Comparison of ENCODE assay signal across 8 cellular contexts in genomic region chrX:45849261-45849660, GRCh38.
DNase-seq lines count a peak whose midpoint lies in the region; ATAC-seq and TF ChIP-seq lines count a peak whose summit lies in the region.

No MANE protein-coding gene starts in this region.

- POLR2A ChIA-PET in CD8-positive, alpha-beta T cell (lab: Charles Lee) = interaction anchor here (0.7 kb wide), 1 partner anchor 42 kb away, joined by 3 read pairs; no protein-coding TSS in a partner anchor
- POLR2A ChIA-PET in RWPE1 (lab: Yijun Ruan, JAX; ENCODE audit: low non-redundant PET) = interaction anchor here (0.5 kb wide), 1 partner anchor 48 kb away, joined by 4 read pairs; no protein-coding TSS in a partner anchor

- no peaks in the 10 kb centered on the region for H3K9me3 ChIP-seq in CD8-positive, alpha-beta T cell (ENCODE audit: low read length)
- H3K9me3 ChIP-seq in mesodermal cell (ENCODE audit: control insufficient read depth, low read length) = no peaks in the 10 kb centered on the region

- no peaks in the 10 kb centered on the region for H3K27me3 ChIP-seq in CD8-positive, alpha-beta T cell (ENCODE audit: insufficient read depth, low read length)

- H3K4me3 Mint-ChIP-seq in CD8-positive, alpha-beta T cell = peak overlapping the region; percentile 93
- peak overlapping the region; percentile 92 for H3K4me3 Mint-ChIP-seq in chondrocyte (ENCODE audit: unreplicated experiment)

- no peaks in the 10 kb centered on the region for H3K4me1 ChIP-seq in CD8-positive, alpha-beta T cell (ENCODE audit: insufficient read depth, low read length)
- peaks cover 4% of the 10 kb centered on the region for H3K4me1 ChIP-seq in mesodermal cell (ENCODE audit: control insufficient read depth, insufficient read depth, low read length, poor library complexity, severe bottlenecking)

- H3K4me3 ChIP-seq in CD8-positive, alpha-beta T cell (ENCODE audit: low read depth, low read length) = no peak overlapping the region
- H3K4me3 ChIP-seq in mesodermal cell (ENCODE audit: extremely low read depth, insufficient read depth, low read length, poor library complexity, severe bottlenecking) = peak overlapping the region; percentile 58

- DNase-seq in CD8-positive, alpha-beta T cell = peak in 1 of 7 experiments; percentile 9
- DNase-seq in HCEC 1CT = peak; percentile 87
- peak; percentile 51 for DNase-seq in RWPE1 (ENCODE audit: low spot score)
- no peak for DNase-seq in chondrocyte (ENCODE audit: low spot score)
- no peak for DNase-seq in NK-92 treated with Interleukin-12 subunit alpha and Interleukin-12 subunit beta, amount 100 ng/mL, for 24 hours (lab: John Stamatoyannopoulos, UW)

- no peaks in the 10 kb centered on the region for H3K36me3 ChIP-seq in CD8-positive, alpha-beta T cell (ENCODE audit: insufficient read depth, low read length)
- peaks cover 25% of the 10 kb centered on the region for H3K36me3 ChIP-seq in mesodermal cell (ENCODE audit: control insufficient read depth, insufficient read depth, low read length)

- no peaks in the 10 kb centered on the region for H3K27me3 Mint-ChIP-seq in CD8-positive, alpha-beta T cell (ENCODE audit: low read depth)
- no peaks in the 10 kb centered on the region for H3K27me3 Mint-ChIP-seq in chondrocyte (ENCODE audit: low read depth)

- 0% methylated on average over 1 of the region's 4 CpGs; no CpG with 5 or more reads in 1 of the 2 experiments for WGBS in mesodermal cell (ENCODE audit: insufficient coverage in 2 of 2), 2 experiments

- CTCF ChIA-PET in CD8-positive, alpha-beta T cell (lab: Charles Lee) = interaction anchor here (0.9 to 1.9 kb wide), 4 partner anchors 11 to 559 kb away, joined by 3 to 9 read pairs (median 4); no protein-coding TSS in a partner anchor
- CTCF ChIA-PET in RWPE1 (lab: Yijun Ruan, JAX) = interaction anchor here (0.7 to 1.0 kb wide), 3 partner anchors 37 to 313 kb away, joined by 3 to 6 read pairs (median 3); no protein-coding TSS in a partner anchor

- peaks cover 14% of the 10 kb centered on the region for H3K4me1 Mint-ChIP-seq in CD8-positive, alpha-beta T cell (ENCODE audit: low read depth)
- peaks cover 21% of the 10 kb centered on the region for H3K4me1 Mint-ChIP-seq in chondrocyte (ENCODE audit: low read depth)

- H3K9me3 Mint-ChIP-seq in CD8-positive, alpha-beta T cell = no peaks in the 10 kb centered on the region
- H3K9me3 Mint-ChIP-seq in chondrocyte (ENCODE audit: low read depth) = no peaks in the 10 kb centered on the region

- intact Hi-C loops in CD8-positive, alpha-beta T cell (cut with DNase I, micrococcal nuclease) = loop anchor here in 1 of 2 experiments (1.0 to 10.0 kb wide), 3 partner anchors 48 to 524 kb away; no protein-coding TSS in a partner anchor

- H3K27ac ChIP-seq in CD8-positive, alpha-beta T cell (ENCODE audit: low read depth, low read length) = no peak overlapping the region
- H3K27ac ChIP-seq in RWPE1 (no peak overlapping the region), mesodermal cell (ENCODE audit: low read depth, low read length, severe bottlenecking) (no peak overlapping the region)

- peak overlapping the region; percentile 72 for H3K27ac Mint-ChIP-seq in CD8-positive, alpha-beta T cell
- peak overlapping the region; percentile 69 for H3K27ac Mint-ChIP-seq in chondrocyte (ENCODE audit: unreplicated experiment)

- peak; percentile 36 for TF ChIP-seq CTCF in CD8-positive, alpha-beta T cell (IDR thresholded peaks at IDR 0.05)
- TF ChIP-seq CTCF in RWPE1 (conservative IDR thresholded peaks at IDR 0.05; ENCODE audit: low read depth) (peak; percentile 43), chondrocyte (IDR thresholded peaks at IDR 0.05) (peak; percentile 78)

- peak; percentile 39 for ATAC-seq in CD8-positive, alpha-beta T cell
- ATAC-seq in GM18868 (IDR thresholded peaks at IDR 0.05; ENCODE audit: unreplicated experiment) (no peak), HG03342 (IDR thresholded peaks at IDR 0.05; ENCODE audit: unreplicated experiment) (no peak)

- H3K36me3 Mint-ChIP-seq in CD8-positive, alpha-beta T cell = peaks cover 16% of the 10 kb centered on the region
- no peaks in the 10 kb centered on the region for H3K36me3 Mint-ChIP-seq in chondrocyte (ENCODE audit: low read depth)

Comparison
In these comparisons a context has a peak if more than half of its experiments do, and no peak if none do; other contexts are left out.
1. DNase-seq: peak in HCEC 1CT (single experiment) and RWPE1 (single experiment); none in chondrocyte (single experiment) and NK-92 treated with Interleukin-12 subunit alpha and Interleukin-12 subunit beta, amount 100 ng/mL, for 24 hours (single experiment).
2. Peak in every context shown above with its lines, with median percentiles within 50 percentile points of each other: CTCF ChIP-seq.